Comparison of ENCODE assay signal across 11 cellular contexts in genomic region chr2:120749506-120750431, GRCh38. TPM values are rescaled to one million over a fixed set of nuclear protein-coding genes. Genes with fewer than 3 reads are reported as not detected.
DNase-seq lines count a peak whose midpoint lies in the region; ATAC-seq and TF ChIP-seq lines count a peak whose summit lies in the region.
"Had no signal": no experiment of that assay in that cellular context is flagged by ENCODE, and none has a peak within 500 bp of the region (broad histone marks: within the 10 kb centered on the region; RNA-seq: fewer than 3 reads in every experiment).

No MANE protein-coding gene starts in this region.

- TF ChIP-seq CTCF in HEK293 (tag by site-specific recombination; IDR thresholded peaks at IDR 0.05) (no peak), right atrium auricular region (IDR thresholded peaks at IDR 0.05) (no peak), stomach (IDR thresholded peaks at IDR 0.05) (no peak), endothelial cell (IDR thresholded peaks at IDR 0.05; ENCODE audit: unreplicated experiment) (no peak)

- no peak for TF ChIP-seq POLR2A in stomach (IDR thresholded peaks at IDR 0.05)

- DNase-seq in activated T-helper 2 cell treated with anti-CD3 and anti-CD28 coated beads, Interferon-gamma antibody, Interleukin-2, Interleukin-4, amounts not matched to agents 10 μg/mL and 5 μg/mL and 100 μg/mL, durations not matched to agents 14 hours and 24 hours and 36 hours (ENCODE audit: low spot score) = peak; percentile 1
- DNase-seq in right atrium auricular region (ENCODE audit: low spot score) (peak; percentile 58), stomach (peak; percentile 9), T-helper 17 cell (no peak), endothelial cell (ENCODE audit: low spot score) (no peak)
- DNase-seq in stimulated activated naive B cell treated with anti-CD40 and anti-IgM and Interleukin-4, amounts not matched to agents 10 μg/mL and 1 μg/mL and 100 μg/mL, for 72 hours = no peak
- DNase-seq: Kasumi-1; PC-3; stimulated activated naive CD4-positive, alpha-beta T cell had no signal

- H3K27ac Mint-ChIP-seq in activated T-helper 2 cell treated with anti-CD3 and anti-CD28 coated beads, Interferon-gamma antibody, Interleukin-2, Interleukin-4, amounts not matched to agents 10 μg/mL and 5 μg/mL and 100 μg/mL, durations not matched to agents 14 hours and 24 hours and 36 hours = no peak overlapping the region
- H3K27ac Mint-ChIP-seq in T-helper 17 cell (no peak overlapping the region), endothelial cell (ENCODE audit: unreplicated experiment) (no peak overlapping the region)
- H3K27ac Mint-ChIP-seq in stimulated activated naive B cell treated with anti-CD40 and anti-IgM and Interleukin-4, amounts not matched to agents 10 μg/mL and 1 μg/mL and 100 μg/mL, for 72 hours = no peak overlapping the region

- H3K9me3 Mint-ChIP-seq in activated T-helper 2 cell treated with anti-CD3 and anti-CD28 coated beads, Interferon-gamma antibody, Interleukin-2, Interleukin-4, amounts not matched to agents 10 μg/mL and 5 μg/mL and 100 μg/mL, durations not matched to agents 14 hours and 24 hours and 36 hours = no peaks in the 10 kb centered on the region
- no peaks in the 10 kb centered on the region for H3K9me3 Mint-ChIP-seq in stimulated activated naive B cell treated with anti-CD40 and anti-IgM and Interleukin-4, amounts not matched to agents 10 μg/mL and 1 μg/mL and 100 μg/mL, for 72 hours
- H3K9me3 Mint-ChIP-seq in endothelial cell (ENCODE audit: unreplicated experiment) = no peaks in the 10 kb centered on the region

- intact Hi-C loops in activated T-helper 2 cell treated with anti-CD3 and anti-CD28 coated beads, Interferon-gamma antibody, Interleukin-2, Interleukin-4, amounts not matched to agents 10 μg/mL and 5 μg/mL and 100 μg/mL, durations not matched to agents 14 hours and 24 hours and 36 hours (cut with micrococcal nuclease) = no loop called here
- intact Hi-C loops in stomach (cut with DNase I; ENCODE audit: low total_unique reads) = no loop called here

- H3K27ac ChIP-seq in HEK293 (ENCODE audit: extremely low read depth, low read depth, low read length) = no peak overlapping the region
- peak overlapping the region; percentile 8 to 23 for H3K27ac ChIP-seq in right atrium auricular region
- H3K27ac ChIP-seq in stomach = no peak overlapping the region

- peaks cover 4% of the 10 kb centered on the region for H3K27me3 Mint-ChIP-seq in activated T-helper 2 cell treated with anti-CD3 and anti-CD28 coated beads, Interferon-gamma antibody, Interleukin-2, Interleukin-4, amounts not matched to agents 10 μg/mL and 5 μg/mL and 100 μg/mL, durations not matched to agents 14 hours and 24 hours and 36 hours (ENCODE audit: low read depth)
- H3K27me3 Mint-ChIP-seq in T-helper 17 cell = peaks cover 25% of the 10 kb centered on the region
- peaks cover 5 to 13% of the 10 kb centered on the region in 2 donors for H3K27me3 Mint-ChIP-seq in stimulated activated naive B cell treated with anti-CD40 and anti-IgM and Interleukin-4, amounts not matched to agents 10 μg/mL and 1 μg/mL and 100 μg/mL, for 72 hours
- peaks cover 2% of the 10 kb centered on the region for H3K27me3 Mint-ChIP-seq in endothelial cell (ENCODE audit: unreplicated experiment)

- no peak overlapping the region for H3K4me3 Mint-ChIP-seq in activated T-helper 2 cell treated with anti-CD3 and anti-CD28 coated beads, Interferon-gamma antibody, Interleukin-2, Interleukin-4, amounts not matched to agents 10 μg/mL and 5 μg/mL and 100 μg/mL, durations not matched to agents 14 hours and 24 hours and 36 hours (ENCODE audit: low read depth)
- no peak overlapping the region for H3K4me3 Mint-ChIP-seq in T-helper 17 cell
- no peak overlapping the region for H3K4me3 Mint-ChIP-seq in stimulated activated naive B cell treated with anti-CD40 and anti-IgM and Interleukin-4, amounts not matched to agents 10 μg/mL and 1 μg/mL and 100 μg/mL, for 72 hours
- H3K4me3 Mint-ChIP-seq in endothelial cell (ENCODE audit: unreplicated experiment) = no peak overlapping the region
- H3K4me3 Mint-ChIP-seq: neural crest cell had no signal

- TF ChIP-seq EP300 in stomach (IDR thresholded peaks at IDR 0.05) = no peak

- H3K9me3 ChIP-seq in HEK293 (ENCODE audit: control insufficient read depth, insufficient read depth, low read depth, low read length) (no peaks in the 10 kb centered on the region), right atrium auricular region (no peaks in the 10 kb centered on the region), stomach (no peaks in the 10 kb centered on the region), T-helper 17 cell (ENCODE audit: control insufficient read depth, low read length, poor library complexity, severe bottlenecking) (no peaks in the 10 kb centered on the region)

- CTCF ChIA-PET in HEK293 (lab: Yijun Ruan, JAX) = interaction anchor here (0.9 kb wide), 1 partner anchor 13 kb away, joined by 3 read pairs; no protein-coding TSS in a partner anchor

- H3K36me3 ChIP-seq in HEK293 (ENCODE audit: control insufficient read depth in 2 of 2, insufficient read depth in 1 of 2, low read length in 2 of 2) (no peaks in the 10 kb centered on the region), right atrium auricular region (no peaks in the 10 kb centered on the region), stomach (no peaks in the 10 kb centered on the region)

- ATAC-seq in T-helper 17 cell = no peak
- ATAC-seq in stimulated activated naive B cell treated with anti-CD40 and anti-IgM and Interleukin-4, amounts not matched to agents 10 μg/mL and 1 μg/mL and 100 μg/mL, for 72 hours (replicated peaks) = no peak
- ATAC-seq: PC-3 had no signal

- no peaks in the 10 kb centered on the region; the same call in 1 of the 2 replicates for H3K4me1 ChIP-seq in HEK293 (ENCODE audit: control insufficient read depth, insufficient read depth, low read length)
- H3K4me1 ChIP-seq in right atrium auricular region = no peaks in the 10 kb centered on the region
- H3K4me1 ChIP-seq in stomach = no peaks in the 10 kb centered on the region

- 74 to 83% (median 80%) methylated on average over 10 to 11 of the region's 11 CpGs for WGBS in stomach, 5 donors

- H3K4me1 Mint-ChIP-seq in activated T-helper 2 cell treated with anti-CD3 and anti-CD28 coated beads, Interferon-gamma antibody, Interleukin-2, Interleukin-4, amounts not matched to agents 10 μg/mL and 5 μg/mL and 100 μg/mL, durations not matched to agents 14 hours and 24 hours and 36 hours (ENCODE audit: low read depth) = no peaks in the 10 kb centered on the region
- H3K4me1 Mint-ChIP-seq in T-helper 17 cell (no peaks in the 10 kb centered on the region), endothelial cell (ENCODE audit: unreplicated experiment) (peaks cover 11% of the 10 kb centered on the region)
- H3K4me1 Mint-ChIP-seq in stimulated activated naive B cell treated with anti-CD40 and anti-IgM and Interleukin-4, amounts not matched to agents 10 μg/mL and 1 μg/mL and 100 μg/mL, for 72 hours = no peaks in the 10 kb centered on the region

- H3K27me3 ChIP-seq in right atrium auricular region (no peaks in the 10 kb centered on the region), stomach (no peaks in the 10 kb centered on the region)

- H3K4me3 ChIP-seq in HEK293 (ENCODE audit: low read depth, low read length) (no peak overlapping the region), right atrium auricular region (no peak overlapping the region), stomach (no peak overlapping the region)

- no peaks in the 10 kb centered on the region for H3K36me3 Mint-ChIP-seq in activated T-helper 2 cell treated with anti-CD3 and anti-CD28 coated beads, Interferon-gamma antibody, Interleukin-2, Interleukin-4, amounts not matched to agents 10 μg/mL and 5 μg/mL and 100 μg/mL, durations not matched to agents 14 hours and 24 hours and 36 hours (ENCODE audit: low read depth)
- H3K36me3 Mint-ChIP-seq in T-helper 17 cell (ENCODE audit: low read depth) (no peaks in the 10 kb centered on the region), endothelial cell (ENCODE audit: low read depth, unreplicated experiment) (no peaks in the 10 kb centered on the region)
- H3K36me3 Mint-ChIP-seq in stimulated activated naive B cell treated with anti-CD40 and anti-IgM and Interleukin-4, amounts not matched to agents 10 μg/mL and 1 μg/mL and 100 μg/mL, for 72 hours = no peaks in the 10 kb centered on the region

- POLR2A ChIA-PET in HEK293 (lab: Yijun Ruan, JAX) = no interaction called here

TF ChIP-seq in HEK293, 187 proteins besides CTCF, POLR2A, EP300 and RAD21 (continues in another document):
- TF ChIP-seq, protein P1, sequence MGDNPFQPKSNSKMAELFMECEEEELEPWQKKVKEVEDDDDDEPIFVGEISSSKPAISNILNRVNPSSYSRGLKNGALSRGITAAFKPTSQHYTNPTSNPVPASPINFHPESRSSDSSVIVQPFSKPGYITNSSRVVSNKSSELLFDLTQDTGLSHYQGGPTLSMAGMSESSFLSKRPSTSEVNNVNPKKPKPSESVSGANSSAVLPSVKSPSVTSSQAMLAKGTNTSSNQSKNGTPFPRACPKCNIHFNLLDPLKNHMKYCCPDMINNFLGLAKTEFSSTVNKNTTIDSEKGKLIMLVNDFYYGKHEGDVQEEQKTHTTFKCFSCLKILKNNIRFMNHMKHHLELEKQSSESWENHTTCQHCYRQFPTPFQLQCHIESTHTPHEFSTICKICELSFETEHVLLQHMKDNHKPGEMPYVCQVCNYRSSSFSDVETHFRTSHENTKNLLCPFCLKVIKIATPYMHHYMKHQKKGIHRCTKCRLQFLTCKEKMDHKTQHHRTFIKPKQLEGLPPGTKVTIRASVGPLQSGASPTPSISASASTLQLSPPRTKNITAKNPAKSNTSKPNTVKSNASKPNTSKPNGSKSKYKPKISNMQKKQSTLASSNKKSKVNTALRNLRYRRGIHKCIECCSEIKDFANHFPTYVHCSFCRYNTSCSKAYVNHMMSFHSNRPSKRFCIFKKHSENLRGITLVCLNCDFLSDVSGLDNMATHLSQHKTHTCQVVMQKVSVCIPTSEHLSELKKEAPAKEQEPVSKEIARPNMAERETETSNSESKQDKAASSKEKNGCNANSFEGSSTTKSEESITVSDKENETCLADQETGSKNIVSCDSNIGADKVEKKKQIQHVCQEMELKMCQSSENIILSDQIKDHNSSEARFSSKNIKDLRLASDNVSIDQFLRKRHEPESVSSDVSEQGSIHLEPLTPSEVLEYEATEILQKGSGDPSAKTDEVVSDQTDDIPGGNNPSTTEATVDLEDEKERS (tag by site-specific recombination; IDR thresholded peaks at IDR 0.05) = no peak
- TF ChIP-seq WT1 (tag by site-specific recombination; IDR thresholded peaks at IDR 0.05) (0 out of 2 replicates have a peak, but pooled peaks have one; percentile 13), ZNF366 (tag by site-specific recombination; conservative IDR thresholded peaks at IDR 0.05) (0 out of 2 replicates have a peak, but pooled peaks have one; percentile 20), ZNF548 (tag by site-specific recombination; IDR thresholded peaks at IDR 0.05) (no peak)

RNA-seq across cellular contexts. Expression of gene GLI2, which starts 14.1 kb away (rescaled TPM):
- total RNA-seq in activated T-helper 2 cell treated with anti-CD3 and anti-CD28 coated beads, Interferon-gamma antibody, Interleukin-2, Interleukin-4, amounts not matched to agents 10 μg/mL and 5 μg/mL and 100 μg/mL, durations not matched to agents 14 hours and 24 hours and 36 hours = 0.07 TPM in 1 of 2 replicates, not detected in the other
- 1 to 10 TPM; 1.5 to 3.5 TPM for total RNA-seq in right atrium auricular region
- 1 to 10 TPM in 2 of 5 donors, under 1 TPM in 2, not detected in 1; 0.45 to 2.8 (median 1.6) TPM for total RNA-seq in stomach
- polyA plus RNA-seq in stomach = under 1 TPM; 0.60 to 0.68 (median 0.61) TPM
- not detected for total RNA-seq in T-helper 17 cell
- total RNA-seq in endothelial cell (ENCODE audit: unreplicated experiment) = 1.2 TPM

Comparison
In these comparisons a context has a peak if more than half of its experiments do, and no peak if none do; other contexts are left out.
1. H3K27ac ChIP-seq: peak in right atrium auricular region (2 of 2); none in HEK293 (single experiment) and stomach (0 of 5).
2. DNase-seq: peak in activated T-helper 2 cell treated with anti-CD3 and anti-CD28 coated beads, Interferon-gamma antibody, Interleukin-2, Interleukin-4, amounts not matched to agents 10 μg/mL and 5 μg/mL and 100 μg/mL, durations not matched to agents 14 hours and 24 hours and 36 hours (single experiment), right atrium auricular region (single experiment) and stomach (single experiment); none in T-helper 17 cell (0 of 3), stimulated activated naive B cell treated with anti-CD40 and anti-IgM and Interleukin-4, amounts not matched to agents 10 μg/mL and 1 μg/mL and 100 μg/mL, for 72 hours (single experiment) and endothelial cell (single experiment).